In the genomic region with DNA sequence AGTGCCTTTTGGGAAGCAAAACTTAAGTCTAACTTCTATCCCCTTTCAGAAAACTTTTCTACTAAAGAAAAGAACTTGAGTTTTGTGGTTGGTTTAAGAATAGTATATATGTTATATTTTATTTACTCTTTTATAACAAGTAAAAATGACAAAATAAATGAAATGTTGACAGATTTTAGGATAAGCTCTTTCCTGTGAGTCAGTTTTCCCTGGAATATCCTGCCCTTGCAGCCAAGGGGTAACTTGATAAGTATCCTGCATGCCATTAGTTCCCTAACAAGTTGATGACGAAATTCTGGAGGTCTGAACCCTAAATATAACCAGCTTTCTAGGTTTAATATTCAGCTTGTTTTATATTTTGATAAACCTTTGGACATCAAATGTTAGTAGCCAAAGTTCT, we compare ENCODE assay signal across 14 cellular contexts. TPM values are rescaled to one million over a fixed set of nuclear protein-coding genes. Genes with fewer than 3 reads are reported as not detected.
DNase-seq lines count a peak whose midpoint lies in the region; TF ChIP-seq lines count a peak whose summit lies in the region.
"Had no signal": no experiment of that assay in that cellular context is flagged by ENCODE, and none has a peak within 500 bp of the region (broad histone marks: within the 10 kb centered on the region; RNA-seq: fewer than 3 reads in every experiment).

No MANE protein-coding gene starts in this region.

- POLR2A ChIA-PET in CD8-positive, alpha-beta memory T cell (lab: Charles Lee) = no interaction called here

- TF ChIP-seq CTCF in HFFc6 (IDR thresholded peaks at IDR 0.05) (no peak), tibial artery (IDR thresholded peaks at IDR 0.05) (no peak)

- H3K27ac ChIP-seq in tibial artery = peak overlapping the region; percentile 8 to 23
- H3K27ac ChIP-seq in CD8-positive, alpha-beta memory T cell (ENCODE audit: low read depth, low read length) = no peak overlapping the region
- H3K27ac ChIP-seq: coronary artery, stomach had no signal

- intact Hi-C loops in tibial artery (cut with DNase I; ENCODE audit: low total_unique reads) = no loop called here

- H3K9me3 Mint-ChIP-seq in HFFc6 = no peaks in the 10 kb centered on the region
- H3K9me3 Mint-ChIP-seq in CD8-positive, alpha-beta memory T cell = no peaks in the 10 kb centered on the region
- H3K9me3 Mint-ChIP-seq: activated naive CD8-positive, alpha-beta T cell treated with anti-CD3 and anti-CD28 coated beads, Interleukin-2, amount 50 U/mL, for 24 hours; CD4-positive, alpha-beta memory T cell; naive thymus-derived CD8-positive, alpha-beta T cell had no signal

- peaks cover 93% of the 10 kb centered on the region for H3K4me1 Mint-ChIP-seq in HFFc6 (ENCODE audit: low read depth)
- peaks cover 2 to 5% (median 3%) of the 10 kb centered on the region in 3 donors for H3K4me1 Mint-ChIP-seq in CD8-positive, alpha-beta memory T cell

- peak overlapping the region; percentile 58 for H3K27ac Mint-ChIP-seq in HFFc6
- no peak overlapping the region for H3K27ac Mint-ChIP-seq in CD8-positive, alpha-beta memory T cell

- H3K9me3 ChIP-seq in tibial artery = no peaks in the 10 kb centered on the region
- H3K9me3 ChIP-seq in CD8-positive, alpha-beta memory T cell (ENCODE audit: low read length) = no peaks in the 10 kb centered on the region
- H3K9me3 ChIP-seq: stomach had no signal

- H3K36me3 ChIP-seq in tibial artery = no peaks in the 10 kb centered on the region
- H3K36me3 ChIP-seq in CD8-positive, alpha-beta memory T cell (ENCODE audit: insufficient read depth, low read length) = no peaks in the 10 kb centered on the region
- H3K36me3 ChIP-seq: stomach had no signal

- peak overlapping the region; percentile 59 for H3K4me3 Mint-ChIP-seq in HFFc6
- H3K4me3 Mint-ChIP-seq in CD8-positive, alpha-beta memory T cell = no peak overlapping the region
- H3K4me3 Mint-ChIP-seq: CD4-positive, alpha-beta memory T cell; naive thymus-derived CD8-positive, alpha-beta T cell had no signal

- H3K4me3 ChIP-seq in tibial artery = no peak overlapping the region
- no peak overlapping the region for H3K4me3 ChIP-seq in CD8-positive, alpha-beta memory T cell (ENCODE audit: low read length)
- H3K4me3 ChIP-seq: coronary artery, stomach had no signal

- H3K27me3 Mint-ChIP-seq in HFFc6 (ENCODE audit: insufficient read depth) = no peaks in the 10 kb centered on the region
- no peaks in the 10 kb centered on the region for H3K27me3 Mint-ChIP-seq in CD8-positive, alpha-beta memory T cell
- H3K27me3 Mint-ChIP-seq: activated naive CD8-positive, alpha-beta T cell treated with anti-CD3 and anti-CD28 coated beads, Interleukin-2, amount 50 U/mL, for 24 hours; CD4-positive, alpha-beta memory T cell; naive thymus-derived CD8-positive, alpha-beta T cell had no signal

- DNase-seq in HFFc6 (peak; percentile 43), astrocyte of the hippocampus (ENCODE audit: low read depth, low spot score) (peak; percentile 16), iris pigment epithelial cell (ENCODE audit: low read depth) (peak; percentile 59), tibial artery (no peak), retina (no peak), nucleus accumbens (lab: John Stamatoyannopoulos, UW) (no peak)
- no peak for DNase-seq in CD8-positive, alpha-beta memory T cell
- DNase-seq: activated naive CD8-positive, alpha-beta T cell treated with anti-CD3 and anti-CD28 coated beads, Interleukin-2, amount 50 U/mL, for 24 hours; CD4-positive, alpha-beta memory T cell; GDM1; naive thymus-derived CD8-positive, alpha-beta T cell; NCI-H1092 treated with DMSO at 0.1 percent for 48 hours; stomach had no signal

- H3K27me3 ChIP-seq in tibial artery = no peaks in the 10 kb centered on the region
- no peaks in the 10 kb centered on the region for H3K27me3 ChIP-seq in CD8-positive, alpha-beta memory T cell (ENCODE audit: insufficient read depth, low read length, poor library complexity, severe bottlenecking)
- H3K27me3 ChIP-seq: stomach had no signal

- peaks cover 0 to 41% (median 11%) of the 10 kb centered on the region in 4 donors for H3K4me1 ChIP-seq in tibial artery
- H3K4me1 ChIP-seq in CD8-positive, alpha-beta memory T cell (ENCODE audit: insufficient read depth, low read length) = no peaks in the 10 kb centered on the region

- H3K36me3 Mint-ChIP-seq in HFFc6 (ENCODE audit: low read depth) = peaks cover 5% of the 10 kb centered on the region; the same call in 1 of the 2 replicates
- peaks cover 0 to 1% (median 0%) of the 10 kb centered on the region in 3 donors for H3K36me3 Mint-ChIP-seq in CD8-positive, alpha-beta memory T cell

- CTCF ChIA-PET in CD8-positive, alpha-beta memory T cell (lab: Charles Lee) = no interaction called here

RNA-seq across cellular contexts. Expression of gene HTR2B, which starts 7.3 kb away (rescaled TPM):
- under 1 TPM in 5 of 6 experiments, not detected in 1; 0.09 to 0.33 (median 0.26) TPM for total RNA-seq in HFFc6 (2021; fragmentation: NEBNext Ultra II Directional; extraction: Animal tissue kit (Norgen Biotek cat#: 25700))
- total RNA-seq in CD8-positive, alpha-beta memory T cell = not detected
- not detected for polyA plus RNA-seq in CD8-positive, alpha-beta memory T cell
- total RNA-seq: CD4-positive, alpha-beta memory T cell; naive thymus-derived CD8-positive, alpha-beta T cell had no signal

Comparison
In these comparisons a context has a peak if more than half of its experiments do, and no peak if none do; other contexts are left out.
1. DNase-seq: peak in HFFc6 (single experiment), astrocyte of the hippocampus (single experiment) and iris pigment epithelial cell (single experiment); none in tibial artery (0 of 2), CD8-positive, alpha-beta memory T cell (0 of 5), retina (single experiment) and nucleus accumbens (0 of 56).